ENCODE assay signal across 8 cellular contexts in genomic region chr6:56851104-56851503, GRCh38.
DNase-seq lines count a peak whose midpoint lies in the region; ATAC-seq lines count a peak whose summit lies in the region.

No MANE protein-coding gene starts in this region.

- CTCF ChIA-PET in activated CD8-positive, alpha-beta T cell treated with anti-CD3 and anti-CD28 coated beads, Interleukin-2, amount 10 ng/mL, durations not matched to agents 7 days and 5 days (lab: Charles Lee) = interaction anchor here (0.6 to 2.5 kb wide), 20 partner anchors 11 to 473 kb away, joined by 3 to 18 read pairs (median 4); no protein-coding TSS in a partner anchor

- no peak for DNase-seq in activated CD8-positive, alpha-beta T cell treated with anti-CD3 and anti-CD28 coated beads, Interleukin-2, amount 10 ng/mL, durations not matched to agents 7 days and 5 days
- no peak for DNase-seq in left ventricle myocardium superior
- DNase-seq in retina = peak; percentile 58
- DNase-seq in SIG-M5 treated with dmso at 0.1 percent for 504 hours (lab: John Stamatoyannopoulos, UW; ENCODE audit: unreplicated experiment) = no peak
- DNase-seq in NCI-H2081 treated with DMSO at 0.1 percent for 48 hours (lab: John Stamatoyannopoulos, UW) = no peak
- no peak for DNase-seq in HUDEP-2 (lab: John Stamatoyannopoulos, UW; ENCODE audit: unreplicated experiment in 76 of 76)

- H3K36me3 Mint-ChIP-seq in activated CD8-positive, alpha-beta T cell treated with anti-CD3 and anti-CD28 coated beads, Interleukin-2, amount 10 ng/mL, durations not matched to agents 7 days and 5 days (ENCODE audit: low read depth) = no peaks in the 10 kb centered on the region

- H3K27me3 Mint-ChIP-seq in activated CD8-positive, alpha-beta T cell treated with anti-CD3 and anti-CD28 coated beads, Interleukin-2, amount 10 ng/mL, durations not matched to agents 7 days and 5 days (ENCODE audit: low read depth) = peaks cover 46% of the 10 kb centered on the region

- H3K4me1 Mint-ChIP-seq in activated CD8-positive, alpha-beta T cell treated with anti-CD3 and anti-CD28 coated beads, Interleukin-2, amount 10 ng/mL, durations not matched to agents 7 days and 5 days (ENCODE audit: low read depth) = peaks cover 19% of the 10 kb centered on the region

- ATAC-seq in GM19324 (IDR thresholded peaks at IDR 0.05; ENCODE audit: low FRiP score, unreplicated experiment) = peak; percentile 8
- ATAC-seq in activated CD8-positive, alpha-beta T cell treated with anti-CD3 and anti-CD28 coated beads, Interleukin-2, amount 10 ng/mL, durations not matched to agents 7 days and 5 days = peak; percentile 12
- ATAC-seq in left ventricle myocardium superior = peak; percentile 29
- no peak for ATAC-seq in HG03280 (IDR thresholded peaks at IDR 0.05; ENCODE audit: unreplicated experiment)

- no peak overlapping the region for H3K27ac Mint-ChIP-seq in activated CD8-positive, alpha-beta T cell treated with anti-CD3 and anti-CD28 coated beads, Interleukin-2, amount 10 ng/mL, durations not matched to agents 7 days and 5 days

- peak overlapping the region; percentile 69 for H3K4me3 Mint-ChIP-seq in activated CD8-positive, alpha-beta T cell treated with anti-CD3 and anti-CD28 coated beads, Interleukin-2, amount 10 ng/mL, durations not matched to agents 7 days and 5 days

- H3K9me3 Mint-ChIP-seq in activated CD8-positive, alpha-beta T cell treated with anti-CD3 and anti-CD28 coated beads, Interleukin-2, amount 10 ng/mL, durations not matched to agents 7 days and 5 days (ENCODE audit: insufficient read depth) = no peaks in the 10 kb centered on the region

- intact Hi-C loops in left ventricle myocardium superior (cut with micrococcal nuclease) = loop anchor here (5.0 kb wide), 2 partner anchors 149 to 209 kb away; partner anchors contain the start of gene DST

- POLR2A ChIA-PET in activated CD8-positive, alpha-beta T cell treated with anti-CD3 and anti-CD28 coated beads, Interleukin-2, amount 10 ng/mL, durations not matched to agents 7 days and 5 days (lab: Charles Lee) = no interaction called here
